In the genomic region with DNA sequence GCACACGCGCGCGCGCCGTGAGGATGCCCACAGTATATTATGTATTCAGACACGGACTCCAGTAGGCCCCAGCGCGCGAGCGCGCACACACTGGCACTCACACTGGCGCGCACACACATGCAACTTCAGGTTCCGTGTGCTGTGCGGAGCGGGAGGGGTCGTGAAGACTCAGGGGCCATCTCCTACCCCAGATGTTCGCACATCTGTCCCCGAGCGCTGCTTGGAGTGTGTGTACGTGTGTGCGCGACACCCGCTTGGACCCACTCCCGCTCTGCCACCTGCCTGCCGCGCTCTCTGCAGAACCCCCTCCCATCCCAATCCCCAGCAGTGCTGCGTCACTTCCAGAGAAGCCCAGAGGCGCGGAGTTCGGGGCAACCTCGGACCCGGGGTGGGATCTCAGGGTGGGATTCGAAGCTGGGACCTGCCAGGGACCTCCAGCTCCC, we compare ENCODE assay signal across 8 cellular contexts. TPM values are rescaled to one million over a fixed set of nuclear protein-coding genes. Genes with fewer than 3 reads are reported as not detected.
DNase-seq lines count a peak whose midpoint lies in the region; ATAC-seq and TF ChIP-seq lines count a peak whose summit lies in the region.

No MANE protein-coding gene starts in this region.

- H3K27me3 Mint-ChIP-seq in activated CD4-positive, alpha-beta memory T cell treated with anti-CD3 and anti-CD28 coated beads for 36 hours, result peaks cover 74% of the 10 kb centered on the region

- H3K9me3 Mint-ChIP-seq in activated CD4-positive, alpha-beta memory T cell treated with anti-CD3 and anti-CD28 coated beads for 36 hours, result no peaks in the 10 kb centered on the region

- H3K4me1 ChIP-seq in HEK293 (ENCODE audit: control insufficient read depth, insufficient read depth, low read length), result peaks cover 22% of the 10 kb centered on the region
- H3K4me1 ChIP-seq in right atrium auricular region, result peaks cover 0 to 52% of the 10 kb centered on the region in 2 donors

- H3K9me3 ChIP-seq in HEK293 (ENCODE audit: control insufficient read depth, insufficient read depth, low read depth, low read length), result no peaks in the 10 kb centered on the region
- no peaks in the 10 kb centered on the region for H3K9me3 ChIP-seq in right atrium auricular region

- no peaks in the 10 kb centered on the region for H3K36me3 Mint-ChIP-seq in activated CD4-positive, alpha-beta memory T cell treated with anti-CD3 and anti-CD28 coated beads for 36 hours

- H3K27ac ChIP-seq in HEK293 (ENCODE audit: extremely low read depth, low read depth, low read length), result no peak overlapping the region; the same call in 1 of the 2 replicates
- H3K27ac ChIP-seq in right atrium auricular region, result peak overlapping the region; percentile 27 to 58

- no peak overlapping the region for H3K27ac Mint-ChIP-seq in activated CD4-positive, alpha-beta memory T cell treated with anti-CD3 and anti-CD28 coated beads for 36 hours

- no peaks in the 10 kb centered on the region for H3K27me3 ChIP-seq in right atrium auricular region

- intact Hi-C loops in activated CD4-positive, alpha-beta memory T cell treated with anti-CD3 and anti-CD28 coated beads for 36 hours (cut with micrococcal nuclease), result loop anchor here (5.0 kb wide), 5 partner anchors 73 to 313 kb away; no protein-coding TSS in a partner anchor
- intact Hi-C loops in sciatic nerve (cut with DNase I), result loop anchor here (5.0 to 10.0 kb wide), 2 partner anchors 200 to 1353 kb away; no protein-coding TSS in a partner anchor

- H3K4me3 ChIP-seq in HEK293 (ENCODE audit: low read depth, low read length), result peak overlapping the region; percentile 41
- H3K4me3 ChIP-seq in right atrium auricular region, result peak overlapping the region; percentile 55 to 73

- no peaks in the 10 kb centered on the region for H3K36me3 ChIP-seq in HEK293 (ENCODE audit: control insufficient read depth in 2 of 2, insufficient read depth in 1 of 2, low read length in 2 of 2)
- no peaks in the 10 kb centered on the region for H3K36me3 ChIP-seq in right atrium auricular region

- peak overlapping the region; percentile 52 for H3K4me3 Mint-ChIP-seq in activated CD4-positive, alpha-beta memory T cell treated with anti-CD3 and anti-CD28 coated beads for 36 hours

- no peak for DNase-seq in activated CD4-positive, alpha-beta memory T cell treated with anti-CD3 and anti-CD28 coated beads for 36 hours
- DNase-seq in right atrium auricular region (ENCODE audit: low spot score) (no peak), sciatic nerve (ENCODE audit: low spot score) (no peak), SIG-M5 treated with dmso at 0.1 percent for 504 hours (lab: John Stamatoyannopoulos, UW; ENCODE audit: unreplicated experiment) (no peak), medulla oblongata (ENCODE audit: extremely low spot score) (no peak), GM20000 (ENCODE audit: low spot score) (no peak), NCI-H1694 (lab: John Stamatoyannopoulos, UW) (no peak)

- CTCF ChIA-PET in HEK293 (lab: Yijun Ruan, JAX), result interaction anchor here (0.7 to 1.3 kb wide), 3 partner anchors 18 to 205 kb away, joined by 3 to 4 read pairs (median 3); no protein-coding TSS in a partner anchor
- CTCF ChIA-PET in activated CD4-positive, alpha-beta memory T cell treated with anti-CD3 and anti-CD28 coated beads for 36 hours (lab: Charles Lee), result no interaction called here

- POLR2A ChIA-PET in HEK293 (lab: Yijun Ruan, JAX), result no interaction called here
- POLR2A ChIA-PET in activated CD4-positive, alpha-beta memory T cell treated with anti-CD3 and anti-CD28 coated beads for 36 hours (lab: Charles Lee), result no interaction called here

- ATAC-seq in sciatic nerve, result peak; percentile 31

- H3K4me1 Mint-ChIP-seq in activated CD4-positive, alpha-beta memory T cell treated with anti-CD3 and anti-CD28 coated beads for 36 hours (ENCODE audit: low read depth), result peaks cover 22% of the 10 kb centered on the region

- no peak for TF ChIP-seq CTCF in HEK293 (tag by site-specific recombination; IDR thresholded peaks at IDR 0.05)
- TF ChIP-seq CTCF in right atrium auricular region (IDR thresholded peaks at IDR 0.05), result no peak
- no peak for TF ChIP-seq CTCF in GM20000 (IDR thresholded peaks at IDR 0.05; ENCODE audit: extremely low read depth, missing control alignments)

TF ChIP-seq in HEK293, 187 proteins besides CTCF, POLR2A, EP300 and RAD21:
- no peak for TF ChIP-seq ZNF658 (tag by site-specific recombination; IDR thresholded peaks at IDR 0.05)
- TF ChIP-seq, protein P1, sequence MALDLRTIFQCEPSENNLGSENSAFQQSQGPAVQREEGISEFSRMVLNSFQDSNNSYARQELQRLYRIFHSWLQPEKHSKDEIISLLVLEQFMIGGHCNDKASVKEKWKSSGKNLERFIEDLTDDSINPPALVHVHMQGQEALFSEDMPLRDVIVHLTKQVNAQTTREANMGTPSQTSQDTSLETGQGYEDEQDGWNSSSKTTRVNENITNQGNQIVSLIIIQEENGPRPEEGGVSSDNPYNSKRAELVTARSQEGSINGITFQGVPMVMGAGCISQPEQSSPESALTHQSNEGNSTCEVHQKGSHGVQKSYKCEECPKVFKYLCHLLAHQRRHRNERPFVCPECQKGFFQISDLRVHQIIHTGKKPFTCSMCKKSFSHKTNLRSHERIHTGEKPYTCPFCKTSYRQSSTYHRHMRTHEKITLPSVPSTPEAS (tag by site-specific recombination; IDR thresholded peaks at IDR 0.05), result 0 out of 2 replicates have a peak, but pooled peaks have one; percentile 37

RNA-seq across cellular contexts. Expression of a gene that starts 2.6 kb away (rescaled TPM):
- total RNA-seq in activated CD4-positive, alpha-beta memory T cell treated with anti-CD3 and anti-CD28 coated beads for 36 hours, result 1 to 10 TPM; 1.9 to 2.6 TPM
- total RNA-seq in right atrium auricular region (10 to 100 TPM in 1 of 2 donors, 1 to 10 TPM in 1; 7.1 to 10.9 TPM), sciatic nerve (316 TPM)

Comparison
In these comparisons a context has a peak if more than half of its experiments do, and no peak if none do; other contexts are left out.
1. RNA of a gene that starts 2.6 kb away (total RNA-seq): 316 TPM in sciatic nerve (single experiment); 7.1 to 10.9 TPM in right atrium auricular region and 1.9 to 2.6 TPM in activated CD4-positive, alpha-beta memory T cell treated with anti-CD3 and anti-CD28 coated beads for 36 hours; every median in the first group is over 10 times any median in the second.